8 cellular contexts compared by ENCODE assay signal in genomic region chr7:142412551-142413193, GRCh38.
DNase-seq lines count a peak whose midpoint lies in the region; ATAC-seq and TF ChIP-seq lines count a peak whose summit lies in the region.

No MANE protein-coding gene starts in this region.

- no peak overlapping the region for H3K27ac ChIP-seq in cardiac muscle cell

- no peak for ATAC-seq in left ventricle myocardium superior

- H3K27me3 ChIP-seq in cardiac muscle cell (no peaks in the 10 kb centered on the region), H7 (ENCODE audit: control insufficient read depth, insufficient read depth, low read length) (no peaks in the 10 kb centered on the region)

- intact Hi-C loops in left ventricle myocardium superior (cut with micrococcal nuclease) = no loop called here

- no peak overlapping the region for H3K4me3 ChIP-seq in cardiac muscle cell
- no peak overlapping the region for H3K4me3 ChIP-seq in H7 (ENCODE audit: insufficient read depth, low read depth, low read length)

- H3K9me3 ChIP-seq in cardiac muscle cell (ENCODE audit: low read depth) = no peaks in the 10 kb centered on the region

- DNase-seq in cardiac muscle cell (ENCODE audit: low read depth in 1 of 2, low spot score in 1 of 2) (peak; percentile 40 to 64), left ventricle myocardium superior (no peak), H7 (peak; percentile 69), LHCN-M2 (ENCODE audit: low read depth) (peak; percentile 86), foreskin melanocyte (peak; percentile 16), DMS79 (lab: John Stamatoyannopoulos, UW) (no peak)
- peak; percentile 12 to 21 for DNase-seq in activated CD4-positive, alpha-beta T cell treated with anti-CD3 and anti-CD28 coated beads, Interleukin-2, amount 50 U/mL, for 4 hours
- peak; percentile 54 for DNase-seq in stimulated activated CD4-positive, alpha-beta T cell treated with anti-CD3 and anti-CD28 coated beads, Interleukin-15, amount 100 ng/mL, for 24 hours

- H3K4me1 ChIP-seq in cardiac muscle cell (ENCODE audit: low read depth) = no peaks in the 10 kb centered on the region

- peak; percentile 74 for TF ChIP-seq CTCF in cardiac muscle cell (IDR thresholded peaks at IDR 0.05; ENCODE audit: low read depth, low read length)

- H3K36me3 ChIP-seq in cardiac muscle cell (no peaks in the 10 kb centered on the region), H7 (replicated peaks; ENCODE audit: control insufficient read depth, insufficient read depth, low read length) (no peaks in the 10 kb centered on the region)

Comparison
In these comparisons a context has a peak if more than half of its experiments do, and no peak if none do; other contexts are left out.
1. DNase-seq: peak in cardiac muscle cell (2 of 2), H7 (single experiment), LHCN-M2 (single experiment), activated CD4-positive, alpha-beta T cell treated with anti-CD3 and anti-CD28 coated beads, Interleukin-2, amount 50 U/mL, for 4 hours (2 of 2), foreskin melanocyte (single experiment) and stimulated activated CD4-positive, alpha-beta T cell treated with anti-CD3 and anti-CD28 coated beads, Interleukin-15, amount 100 ng/mL, for 24 hours (single experiment); none in left ventricle myocardium superior (single experiment) and DMS79 (single experiment).